In genomic region chr10:57689898-57690297, GRCh38 we compare ENCODE assay signal across 26 cellular contexts.
A peak's percentile ranks its signal among the peaks of the same experiment; 100 is the strongest.
DNase-seq lines count a peak whose midpoint lies in the region; ATAC-seq and TF ChIP-seq lines count a peak whose summit lies in the region.
"Had no signal": no experiment of that assay in that cellular context is flagged by ENCODE, and none has a peak within 500 bp of the region (broad histone marks: within the 10 kb centered on the region; RNA-seq: fewer than 3 reads in every experiment).

No MANE protein-coding gene starts in this region.

- H3K27ac Mint-ChIP-seq in MCF 10A (ENCODE audit: low read depth, unreplicated experiment) = no peak overlapping the region
- H3K27ac Mint-ChIP-seq: CD4-positive, alpha-beta memory T cell; GM23338 had no signal

- H3K4me3 Mint-ChIP-seq in MCF 10A (ENCODE audit: unreplicated experiment) = no peak overlapping the region
- H3K4me3 Mint-ChIP-seq: CD4-positive, alpha-beta memory T cell; GM23338 had no signal

- 19 to 20% methylated on average over 2 of the region's 2 CpGs for WGBS in body of pancreas, 2 donors

- peak; percentile 19 for DNase-seq in DMS53 (lab: John Stamatoyannopoulos, UW)
- DNase-seq in DMS53 treated with DMSO at 0.1 percent for 48 hours (lab: John Stamatoyannopoulos, UW; ENCODE audit: unreplicated experiment) = no peak
- peak; percentile 4 to 33 for DNase-seq in T47D (ENCODE audit: low read depth in 1 of 2, low spot score in 1 of 2)
- no peak for DNase-seq in MCF 10A (ENCODE audit: unreplicated experiment)
- DNase-seq in body of pancreas = no peak
- DNase-seq in GOT3 (lab: John Stamatoyannopoulos, UW) = no peak
- no peak for DNase-seq in MV-4-11 (lab: John Stamatoyannopoulos, UW)
- DNase-seq in SJCRH30 = no peak
- DNase-seq: 8988T; Caco-2; CD4-positive, alpha-beta memory T cell; DMS 273 treated with DMSO at 0.1 percent for 48 hours; GDM1; HCEC 1CT; Kasumi-1; MM.1S; NCI-H1436; NCI-H187 treated with DMSO at 0.1 percent for 48 hours; NCI-H2107; NCI-H2227 treated with DMSO at 0.1 percent for 48 hours; NCI-H524; NK-92 treated with Interleukin-12 subunit alpha and Interleukin-12 subunit beta, amount 100 ng/mL, for 24 hours; Peyer's patch; T-helper 1 cell had no signal

- H3K9me3 Mint-ChIP-seq in MCF 10A (ENCODE audit: unreplicated experiment) = peaks cover 7% of the 10 kb centered on the region
- H3K9me3 Mint-ChIP-seq: GM23338 had no signal

- intact Hi-C loops in MCF 10A (cut with micrococcal nuclease) = no loop called here
- intact Hi-C loops in body of pancreas (cut with DNase I) = no loop called here

- H3K27ac ChIP-seq in body of pancreas = no peak overlapping the region
- no peak overlapping the region for H3K27ac ChIP-seq in SJCRH30
- H3K27ac ChIP-seq: BLaER1 treated with 17β-estradiol and CSF1 and Interleukin-3, amounts not matched to agents 10 nM and 100 nM; Peyer's patch had no signal

- CTCF ChIA-PET in MCF 10A (lab: Yijun Ruan, JAX) = interaction anchor here (1.5 kb wide), 1 partner anchor 32 kb away, joined by 3 read pairs; no protein-coding TSS in a partner anchor

- H3K36me3 Mint-ChIP-seq in MCF 10A (ENCODE audit: insufficient read depth, unreplicated experiment) = no peaks in the 10 kb centered on the region
- H3K36me3 Mint-ChIP-seq: CD4-positive, alpha-beta memory T cell had no signal

- no TSS peak for BruUV-seq in MCF 10A (replicated peaks; lab: Mats Ljungman, UMichigan)

- peak; percentile 64 for ATAC-seq in body of pancreas
- ATAC-seq: GM23338 had no signal

- in situ Hi-C loops in T47D (cut with HindIII; ENCODE audit: low pct_unique_long_range_greater_than_20kb, low sequenced_read_pairs) = no loop called here

- POLR2A ChIA-PET in MCF 10A (lab: Yijun Ruan, JAX) = no interaction called here

- H3K27me3 ChIP-seq in body of pancreas (no peaks in the 10 kb centered on the region), SJCRH30 (no peaks in the 10 kb centered on the region)
- H3K27me3 ChIP-seq: BLaER1 treated with 17β-estradiol and CSF1 and Interleukin-3, amounts not matched to agents 10 nM and 100 nM; Peyer's patch had no signal

- H3K9me3 ChIP-seq in body of pancreas (no peaks in the 10 kb centered on the region), SJCRH30 (replicated peaks) (no peaks in the 10 kb centered on the region)
- H3K9me3 ChIP-seq: BLaER1 treated with 17β-estradiol and CSF1 and Interleukin-3, amounts not matched to agents 10 nM and 100 nM; Caco-2; Peyer's patch had no signal

- H3K4me1 Mint-ChIP-seq in MCF 10A (ENCODE audit: insufficient read depth, unreplicated experiment) = peaks cover 21% of the 10 kb centered on the region
- H3K4me1 Mint-ChIP-seq: CD4-positive, alpha-beta memory T cell; GM23338 had no signal

- TF ChIP-seq CTCF in MCF 10A (IDR thresholded peaks at IDR 0.05; ENCODE audit: unreplicated experiment) (no peak), body of pancreas (IDR thresholded peaks at IDR 0.05) (no peak)

- no peaks in the 10 kb centered on the region for H3K36me3 ChIP-seq in body of pancreas (replicated peaks in 1 of 2; ENCODE audit: insufficient read depth in 1 of 2, low read depth in 2 of 2)
- no peaks in the 10 kb centered on the region for H3K36me3 ChIP-seq in SJCRH30
- H3K36me3 ChIP-seq: BLaER1 treated with 17β-estradiol and CSF1 and Interleukin-3, amounts not matched to agents 10 nM and 100 nM; Peyer's patch had no signal

- no peak for TF ChIP-seq POLR2A in body of pancreas (IDR thresholded peaks at IDR 0.05)

- H3K4me1 ChIP-seq in body of pancreas (peaks cover 5% of the 10 kb centered on the region), SJCRH30 (no peaks in the 10 kb centered on the region)
- H3K4me1 ChIP-seq: BLaER1 treated with 17β-estradiol and CSF1 and Interleukin-3, amounts not matched to agents 10 nM and 100 nM; Peyer's patch had no signal

- H3K4me3 ChIP-seq in body of pancreas (no peak overlapping the region), SJCRH30 (no peak overlapping the region)
- H3K4me3 ChIP-seq: BLaER1 treated with 17β-estradiol and CSF1 and Interleukin-3, amounts not matched to agents 10 nM and 100 nM; GM23338; Peyer's patch had no signal

- no peaks in the 10 kb centered on the region for H3K27me3 Mint-ChIP-seq in MCF 10A (ENCODE audit: insufficient read depth, unreplicated experiment)
- H3K27me3 Mint-ChIP-seq: CD4-positive, alpha-beta memory T cell had no signal

Comparison
In these comparisons a context has a peak if more than half of its experiments do, and no peak if none do; other contexts are left out.
1. DNase-seq: peak in DMS53 (single experiment) and T47D (2 of 2); none in DMS53 treated with DMSO at 0.1 percent for 48 hours (single experiment), MCF 10A (single experiment), body of pancreas (0 of 4), GOT3 (single experiment), MV-4-11 (single experiment) and SJCRH30 (0 of 2).